Comparison of ENCODE assay signal across 13 cellular contexts in genomic region chr3:112908252-112908651, GRCh38.
A peak's percentile ranks its signal among the peaks of the same experiment; 100 is the strongest.
DNase-seq lines count a peak whose midpoint lies in the region; ATAC-seq, FAIRE-seq and TF ChIP-seq lines count a peak whose summit lies in the region.
"Had no signal": no experiment of that assay in that cellular context is flagged by ENCODE, and none has a peak within 500 bp of the region (broad histone marks: within the 10 kb centered on the region; RNA-seq: fewer than 3 reads in every experiment).

No MANE protein-coding gene starts in this region.

- TF ChIP-seq EP300 in GM12878 (IDR thresholded peaks at IDR 0.05; ENCODE audit: borderline replicate concordance in 1 of 2, control insufficient read depth in 1 of 2, low read depth in 2 of 2, low read length in 2 of 2) (peak; percentile 66 to 78; a peak in 3 of 4 replicates), ovary (IDR thresholded peaks at IDR 0.05) (no peak)

- H2AFZ ChIP-seq in GM12878 (ENCODE audit: control insufficient read depth, low read depth, low read length) = peak overlapping the region; percentile 48

- ATAC-seq in GM18519 (IDR thresholded peaks at IDR 0.05; ENCODE audit: low FRiP score, unreplicated experiment) (peak; percentile 97), GM21423 (IDR thresholded peaks at IDR 0.05; ENCODE audit: unreplicated experiment) (peak; percentile 94), HG03103 (IDR thresholded peaks at IDR 0.05; ENCODE audit: low read depth, unreplicated experiment) (peak; percentile 92), GM12878 (peak; percentile 100)

- FAIRE-seq in GM12878 (lab: Jason Lieb, UNC) = no peak
- FAIRE-seq: D721Med, keratinocyte had no signal

- TF ChIP-seq RAD21 in GM12878 (IDR thresholded peaks at IDR 0.05; ENCODE audit: insufficient read depth, low read depth, low read length) = no peak

- peaks cover 2% of the 10 kb centered on the region; the same call in 1 of the 3 replicates for H3K9me3 ChIP-seq in GM12878 (replicated peaks; ENCODE audit: control insufficient read depth, insufficient read depth, low read length)
- H3K9me3 ChIP-seq in ovary = no peaks in the 10 kb centered on the region

- H3K79me2 ChIP-seq in GM12878 (ENCODE audit: control insufficient read depth, insufficient read depth, low read length) = no peaks in the 10 kb centered on the region

- peak overlapping the region; percentile 35; the same call in 1 of the 2 replicates for H3K4me3 ChIP-seq in GM12878
- no peak overlapping the region for H3K4me3 ChIP-seq in ovary

- no peaks in the 10 kb centered on the region for H3K36me3 ChIP-seq in GM12878 (ENCODE audit: control insufficient read depth in 2 of 2, insufficient read depth in 2 of 2, low read length in 1 of 2)
- no peaks in the 10 kb centered on the region for H3K36me3 ChIP-seq in ovary

- intact Hi-C loops in GM12878 (cut with micrococcal nuclease; ENCODE audit: unreplicated experiment) = no loop called here
- intact Hi-C loops in ovary (cut with DNase I) = no loop called here

- no peak for TF ChIP-seq CTCF in GM12878 (IDR thresholded peaks at IDR 0.05 in 2 of 3, conservative IDR thresholded peaks at IDR 0.05 in 1 of 3; ENCODE audit: control insufficient read depth in 2 of 3, extremely low read depth in 1 of 3, insufficient read depth in 1 of 3, low read depth in 3 of 3, low read length in 3 of 3)
- TF ChIP-seq CTCF in ovary (IDR thresholded peaks at IDR 0.05) = no peak

- no TSS peak for BruUV-seq in GM12878 (replicated peaks; lab: Mats Ljungman, UMichigan)

- TF ChIP-seq POLR2A in GM12878 (IDR thresholded peaks at IDR 0.05; ENCODE audit: low read depth, low read length) (no peak), ovary (IDR thresholded peaks at IDR 0.05) (no peak)

- H4K20me1 ChIP-seq in GM12878 (ENCODE audit: control insufficient read depth, insufficient read depth) = no peaks in the 10 kb centered on the region

- peak overlapping the region; percentile 51; the same call in 1 of the 2 replicates for H3K9ac ChIP-seq in GM12878 (ENCODE audit: control insufficient read depth, insufficient read depth, low read length)

- in situ Hi-C loops in GM12878 (cut with MboI) = no loop called here

- RAD21 ChIA-PET in GM12878 (lab: Charles Lee; ENCODE audit: unreplicated experiment) = interaction anchor here (0.6 to 2.0 kb wide), 9 partner anchors 18 to 582 kb away, joined by 3 to 9 read pairs (median 3); no protein-coding TSS in a partner anchor

- H3K4me2 ChIP-seq in GM12878 (ENCODE audit: control insufficient read depth, insufficient read depth) = peak overlapping the region; percentile 56

- CTCF ChIA-PET in GM12878 (lab: Yijun Ruan, JAX) = interaction anchor here (0.7 to 1.6 kb wide), 7 partner anchors 12 to 1486 kb away, joined by 3 to 6 read pairs (median 3); partner anchors contain the start of gene CD200R1

- H3K27ac ChIP-seq in GM12878 (ENCODE audit: control insufficient read depth, insufficient read depth) = peak overlapping the region; percentile 73
- no peak overlapping the region for H3K27ac ChIP-seq in ovary

- SMC1A ChIA-PET in GM12878 (lab: Charles Lee; ENCODE audit: uncharacterized antibody, unreplicated experiment) = interaction anchor here (0.6 to 3.2 kb wide), 14 partner anchors 10 to 172 kb away, joined by 3 to 14 read pairs (median 4); no protein-coding TSS in a partner anchor

- peak; percentile 64 for DNase-seq in GM12878 (ENCODE audit: low read depth, low spot score)
- no peak for DNase-seq in activated gamma-delta T cell treated with Interleukin-2 at 50 U/mL for 16 hours
- no peak for DNase-seq in ovary
- DNase-seq in SK-N-DZ (ENCODE audit: low spot score) = no peak
- no peak for DNase-seq in NCI-H1436 (lab: John Stamatoyannopoulos, UW)
- DNase-seq: activated naive CD8-positive, alpha-beta T cell treated with anti-CD3 and anti-CD28 coated beads, Interleukin-2, amount 10 ng/mL, durations not matched to agents 7 days and 5 days; H9; NCI-H1105 treated with DMSO at 0.1 percent for 48 hours had no signal

- POLR2A ChIA-PET in GM12878 (lab: Charles Lee) = interaction anchor here (0.8 to 1.8 kb wide), 2 partner anchors 15 to 34 kb away, joined by 3 to 6 read pairs; no protein-coding TSS in a partner anchor

- H3K27me3 ChIP-seq in GM12878 (replicated peaks in 1 of 2; ENCODE audit: control insufficient read depth in 2 of 2, insufficient read depth in 2 of 2, low read length in 1 of 2) = no peaks in the 10 kb centered on the region
- no peaks in the 10 kb centered on the region for H3K27me3 ChIP-seq in ovary

- H3K4me1 ChIP-seq in GM12878 (ENCODE audit: control insufficient read depth, insufficient read depth, low read length) (peaks cover 15% of the 10 kb centered on the region), ovary (ENCODE audit: insufficient read depth) (no peaks in the 10 kb centered on the region)

TF ChIP-seq in GM12878, 131 proteins besides CTCF, POLR2A, EP300 and RAD21 (continues in another document):
- no peak for TF ChIP-seq PKNOX1 (IDR thresholded peaks at IDR 0.05)
- TF ChIP-seq MEF2B (IDR thresholded peaks at IDR 0.05; ENCODE audit: partially characterized antibody, poor library complexity, severe bottlenecking) = peak; percentile 97
- no peak for TF ChIP-seq SIX5 (IDR thresholded peaks at IDR 0.05; ENCODE audit: low read depth, low read length, severe bottlenecking)
- TF ChIP-seq KLF5 (IDR thresholded peaks at IDR 0.05; ENCODE audit: partially characterized antibody) = no peak
- no peak for TF ChIP-seq SUPT20H (IDR thresholded peaks at IDR 0.05; ENCODE audit: borderline replicate concordance, control insufficient read depth, low read depth, low read length)
- no peak for TF ChIP-seq HDGF (IDR thresholded peaks at IDR 0.05)
- TF ChIP-seq BCL11A (IDR thresholded peaks at IDR 0.05; ENCODE audit: low read depth, low read length) = peak; percentile 73
- no peak; the same call in 1 of the 2 replicates for TF ChIP-seq BMI1 (IDR thresholded peaks at IDR 0.05; ENCODE audit: borderline replicate concordance)
- no peak for TF ChIP-seq SUZ12 (IDR thresholded peaks at IDR 0.05; ENCODE audit: unreplicated experiment)
- no peak; the same call in 1 of the 2 replicates for TF ChIP-seq TAF1 (IDR thresholded peaks at IDR 0.05; ENCODE audit: borderline replicate concordance, low read depth, low read length)
- peak; percentile 71; the same call in 1 of the 2 replicates for TF ChIP-seq STAT3 (IDR thresholded peaks at IDR 0.05; ENCODE audit: low read depth, low read length)
- TF ChIP-seq POLR2AphosphoS5 (IDR thresholded peaks at IDR 0.05; ENCODE audit: low read length) = no peak
- peak; percentile 41 for TF ChIP-seq CUX1 (IDR thresholded peaks at IDR 0.05; ENCODE audit: insufficient replicate concordance, low read depth, low read length)
- peak; percentile 69; the same call in 1 of the 2 replicates for TF ChIP-seq PML (IDR thresholded peaks at IDR 0.05; ENCODE audit: low read length)
- peak; percentile 73 for TF ChIP-seq CREM (IDR thresholded peaks at IDR 0.05; ENCODE audit: low read depth)
- TF ChIP-seq ZSCAN29 (IDR thresholded peaks at IDR 0.05) = no peak
